In genomic region chr18:62494764-62495163, GRCh38 we compare ENCODE assay signal across 6 cellular contexts.
"Had no signal": no experiment of that assay in that cellular context is flagged by ENCODE, and none has a peak within 500 bp of the region (broad histone marks: within the 10 kb centered on the region; RNA-seq: fewer than 3 reads in every experiment).

No MANE protein-coding gene starts in this region.

- H3K36me3 ChIP-seq: HAP-1 had no signal

- H3K4me3 ChIP-seq: HAP-1 had no signal

- DNase-seq: GOT3, H7, IMR-90, KBM-7 had no signal

- ATAC-seq: HCT116 had no signal

- H3K4me1 ChIP-seq: HAP-1 had no signal

- H3K9me3 ChIP-seq: HAP-1 had no signal
